8 cellular contexts compared by ENCODE assay signal in genomic region chr5:140346348-140347221, GRCh38. TPM values are rescaled to one million over a fixed set of nuclear protein-coding genes. Genes with fewer than 3 reads are reported as not detected.
DNase-seq lines count a peak whose midpoint lies in the region; ATAC-seq and TF ChIP-seq lines count a peak whose summit lies in the region.

Gene HBEGF, minus strand, starts transcription at chr5:140346603. Its CDS starts 275 bp downstream, at chr5:140346328.

- no peaks in the 10 kb centered on the region for H3K79me2 ChIP-seq in OCI-LY3 (ENCODE audit: low read length)

- H3K4me3 ChIP-seq in OCI-LY3 (ENCODE audit: low read length) (peak within 1 kb of the TSS; percentile 78), esophagus squamous epithelium (peak within 1 kb of the TSS; percentile 57 to 90 (median 75)), muscle layer of colon (ENCODE audit: low read depth in 1 of 2, low read length in 2 of 2) (peak within 1 kb of the TSS; percentile 72 to 73)

- 3 to 21% methylated on average over 3 to 5 of the region's 72 CpGs for WGBS in esophagus squamous epithelium, 2 donors

- H3K27ac ChIP-seq in OCI-LY3 (ENCODE audit: low read length): no peak within 1 kb of the TSS
- peak within 1 kb of the TSS; percentile 79 to 91 (median 88) for H3K27ac ChIP-seq in esophagus squamous epithelium
- H3K27ac ChIP-seq in muscle layer of colon (ENCODE audit: low read depth, low read length): peak within 1 kb of the TSS; percentile 78

- ATAC-seq in GM19438 (IDR thresholded peaks at IDR 0.05; ENCODE audit: low read depth, unreplicated experiment) (peak; percentile 74), HG03521 (IDR thresholded peaks at IDR 0.05; ENCODE audit: unreplicated experiment) (peak; percentile 75)

- H3K9me3 ChIP-seq in OCI-LY3 (ENCODE audit: insufficient read depth, low read length): no peaks in the 10 kb centered on the region
- H3K9me3 ChIP-seq in esophagus squamous epithelium: no peaks in the 10 kb centered on the region
- H3K9me3 ChIP-seq in muscle layer of colon (ENCODE audit: low read length): no peaks in the 10 kb centered on the region

- H3K36me3 ChIP-seq in OCI-LY3 (replicated peaks; ENCODE audit: low read depth, low read length) (no peaks in the 10 kb centered on the region), esophagus squamous epithelium (peaks cover 0 to 31% (median 0%) of the 10 kb centered on the region in 3 donors), muscle layer of colon (ENCODE audit: insufficient read depth, low read length) (peaks cover 19% of the 10 kb centered on the region)

- DNase-seq in CMK (ENCODE audit: low read depth) (peak; percentile 40), activated T-helper 1 cell treated with Interleukin-2 at 50 U/mL for 16 hours (ENCODE audit: low read depth) (peak; percentile 33), esophagus squamous epithelium (lab: John Stamatoyannopoulos, UW) (no peak)

- no peaks in the 10 kb centered on the region for H4K20me1 ChIP-seq in OCI-LY3 (ENCODE audit: insufficient read depth, low read length)

- peak within 1 kb of the TSS; percentile 81 for H2AFZ ChIP-seq in OCI-LY3 (ENCODE audit: low read depth, low read length)

- peak within 1 kb of the TSS; percentile 75 for H3K4me2 ChIP-seq in OCI-LY3 (ENCODE audit: low read length)

- intact Hi-C loops in esophagus squamous epithelium (cut with DNase I): no loop called here

- peak within 1 kb of the TSS; percentile 56 for H3K9ac ChIP-seq in OCI-LY3 (ENCODE audit: low read length)
- H3K9ac ChIP-seq in muscle layer of colon (ENCODE audit: low read length): peak within 1 kb of the TSS; percentile 53

- H3K4me1 ChIP-seq in OCI-LY3 (ENCODE audit: low read length) (peaks cover 28% of the 10 kb centered on the region), esophagus squamous epithelium (peaks cover 33 to 84% (median 61%) of the 10 kb centered on the region in 3 donors), muscle layer of colon (ENCODE audit: insufficient read depth, low read length) (peaks cover 43% of the 10 kb centered on the region)

- TF ChIP-seq CTCF in OCI-LY3 (IDR thresholded peaks at IDR 0.05; ENCODE audit: low read depth, low read length) (peak; percentile 42), esophagus squamous epithelium (IDR thresholded peaks at IDR 0.05) (peak in 4 of 6 experiments; percentile 45 to 66 (median 56)), subcutaneous adipose tissue (IDR thresholded peaks at IDR 0.05; ENCODE audit: low read depth) (no peak)

- peak in 3 of 4 donors; percentile 77 to 92 (median 91) for TF ChIP-seq POLR2A in esophagus squamous epithelium (IDR thresholded peaks at IDR 0.05)

- H3K27me3 ChIP-seq in OCI-LY3 (ENCODE audit: low read depth, low read length): peaks cover 8% of the 10 kb centered on the region; the same call in 1 of the 2 replicates
- no peaks in the 10 kb centered on the region for H3K27me3 ChIP-seq in esophagus squamous epithelium
- no peaks in the 10 kb centered on the region for H3K27me3 ChIP-seq in muscle layer of colon (ENCODE audit: control insufficient read depth in 1 of 2, insufficient read depth in 2 of 2, low read length in 2 of 2)

RNA-seq across cellular contexts. Expression of gene HBEGF, which starts in this region (rescaled TPM):
- total RNA-seq in esophagus squamous epithelium: 10 to 100 TPM; 24.6 to 72.4 (median 42.1) TPM
- 10 to 100 TPM in 3 of 4 donors, 1 to 10 TPM in 1; 8.1 to 48.4 (median 22.2) TPM for total RNA-seq in subcutaneous adipose tissue
